In the genomic region with DNA sequence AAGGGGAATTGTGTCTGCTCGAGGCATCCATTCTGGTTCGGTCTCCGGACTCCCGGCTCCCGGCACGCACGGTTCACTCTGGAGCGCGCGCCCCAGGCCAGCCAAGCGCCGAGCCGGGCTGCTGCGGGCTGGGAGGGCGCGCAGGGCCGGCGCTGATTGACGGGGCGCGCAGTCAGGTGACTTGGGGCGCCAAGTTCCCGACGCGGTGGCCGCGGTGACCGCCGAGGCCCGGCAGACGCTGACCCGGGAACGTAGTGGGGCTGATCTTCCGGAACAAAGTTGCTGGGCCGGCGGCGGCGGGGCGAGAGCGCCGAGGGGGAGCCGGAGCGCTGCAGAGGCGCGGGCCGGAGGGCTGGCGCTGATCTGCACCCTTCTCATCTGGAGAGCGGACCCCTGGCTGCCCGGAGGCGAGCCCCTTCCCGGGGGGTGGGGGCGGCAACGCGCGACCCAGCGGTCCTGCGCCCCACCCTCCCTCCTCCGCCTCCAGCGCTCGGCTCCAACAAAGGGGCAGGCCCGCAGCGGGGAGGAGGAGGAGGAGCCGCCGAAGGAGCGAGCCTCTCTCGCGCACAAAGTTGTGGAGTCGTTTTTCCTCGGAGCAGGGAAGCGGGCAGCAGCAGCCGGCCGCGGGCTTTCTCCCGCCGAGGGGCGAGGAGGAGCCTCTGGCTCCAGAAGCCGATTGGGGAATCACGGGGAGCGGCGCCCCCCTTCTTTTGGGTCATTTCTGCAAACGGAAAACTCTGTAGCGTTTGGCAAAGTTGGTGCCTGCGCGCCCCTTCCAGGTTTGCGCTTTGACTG, we compare ENCODE assay signal across 8 cellular contexts. TPM values are rescaled to one million over a fixed set of nuclear protein-coding genes. Genes with fewer than 3 reads are reported as not detected.
DNase-seq lines count a peak whose midpoint lies in the region; ATAC-seq and TF ChIP-seq lines count a peak whose summit lies in the region.

A gene (plus strand): TSS at position 583 of the 795 bp plus-strand sequence. CDS start 6,494 bp downstream, outside the sequence.

- peaks cover 18% of the 10 kb centered on the region for H3K4me1 ChIP-seq in vagina

- DNase-seq in SKM-1 (lab: John Stamatoyannopoulos, UW; ENCODE audit: unreplicated experiment) (peak; percentile 86), Right ventricle myocardium inferior (ENCODE audit: missing footprints) (peak; percentile 92), osteocyte (ENCODE audit: extremely low spot score, unreplicated experiment) (peak; percentile 90), vagina (ENCODE audit: extremely low spot score in 2 of 2) (peak in 1 of 2 donors; percentile 91)

- TF ChIP-seq POLR2A in vagina (IDR thresholded peaks at IDR 0.05): peak in 1 of 2 donors; percentile 51

- H3K27ac Mint-ChIP-seq in osteocyte (ENCODE audit: unreplicated experiment): peak within 1 kb of the TSS; percentile 96

- TF ChIP-seq CTCF in C4-2B (conservative IDR thresholded peaks at IDR 0.05) (no peak), osteocyte (IDR thresholded peaks at IDR 0.05) (no peak), vagina (IDR thresholded peaks at IDR 0.05) (no peak)

- H3K4me3 ChIP-seq in vagina: peak within 1 kb of the TSS; percentile 68 to 75

- H3K27me3 Mint-ChIP-seq in osteocyte (ENCODE audit: unreplicated experiment): no peaks in the 10 kb centered on the region

- H3K4me3 Mint-ChIP-seq in osteocyte (ENCODE audit: unreplicated experiment): peak within 1 kb of the TSS; percentile 97

- no peaks in the 10 kb centered on the region for H3K9me3 Mint-ChIP-seq in osteocyte (ENCODE audit: unreplicated experiment)

- no peaks in the 10 kb centered on the region for H3K27me3 ChIP-seq in vagina

- peaks cover 5% of the 10 kb centered on the region for H3K36me3 Mint-ChIP-seq in osteocyte (ENCODE audit: unreplicated experiment)

- peak; percentile 54 for ATAC-seq in GM19395 (IDR thresholded peaks at IDR 0.05; ENCODE audit: unreplicated experiment)
- ATAC-seq in HG03521 (IDR thresholded peaks at IDR 0.05; ENCODE audit: unreplicated experiment): peak; percentile 51
- peak; percentile 86 for ATAC-seq in Right ventricle myocardium inferior

- H3K9me3 ChIP-seq in vagina: no peaks in the 10 kb centered on the region

- intact Hi-C loops in Right ventricle myocardium inferior (cut with DNase I) (loop anchor here (1.0 to 5.0 kb wide), 6 partner anchors 18 to 194 kb away; a partner anchor contains a TSS), vagina (cut with DNase I) (loop anchor here (5.0 to 10.0 kb wide), 2 partner anchors 68 to 200 kb away; no protein-coding TSS in a partner anchor)

- H3K4me1 Mint-ChIP-seq in osteocyte (ENCODE audit: unreplicated experiment): peaks cover 26% of the 10 kb centered on the region

- H3K27ac ChIP-seq in C4-2B (peak within 1 kb of the TSS; percentile 91), adipose tissue (ENCODE audit: low read depth, low read length) (peak within 1 kb of the TSS; percentile 66), vagina (peak within 1 kb of the TSS; percentile 96)

- 0 to 1% (median 0%) methylated on average over 79 to 85 of the region's 85 CpGs for WGBS in adipose tissue, 3 donors

- H3K36me3 ChIP-seq in vagina: no peaks in the 10 kb centered on the region

RNA-seq across cellular contexts. Expression of the gene that starts here (rescaled TPM):
- 10 to 100 TPM; 21.8 to 39.9 (median 38.5) TPM for polyA plus RNA-seq in adipose tissue
- 69.2 TPM for total RNA-seq in Right ventricle myocardium inferior
- 144 and 152 TPM in 2 replicates for total RNA-seq in osteocyte
- 160 TPM for total RNA-seq in vagina
